In genomic region chr3:291028-291427, GRCh38 we compare ENCODE assay signal across 37 cellular contexts.
"Had no signal": no experiment of that assay in that cellular context is flagged by ENCODE, and none has a peak within 500 bp of the region (broad histone marks: within the 10 kb centered on the region; RNA-seq: fewer than 3 reads in every experiment).

No MANE protein-coding gene starts in this region.

- H3K4me3 ChIP-seq: ascending aorta, cardiac muscle cell, colonic mucosa, gastroesophageal sphincter, heart left ventricle, left lung, lung, mucosa of descending colon, ovary, prostate gland, sigmoid colon, smooth muscle cell, suprapubic skin, tibial artery, upper lobe of right lung had no signal

- H3K4me1 ChIP-seq: ascending aorta, colonic mucosa, gastroesophageal sphincter, heart left ventricle, left lung, prostate gland, suprapubic skin, tibial artery, upper lobe of right lung had no signal

- H3K36me3 ChIP-seq: ascending aorta, cardiac muscle cell, colonic mucosa, gastroesophageal sphincter, heart left ventricle, left lung, neutrophil, ovary, prostate gland, sigmoid colon, suprapubic skin, tibial artery, upper lobe of right lung, WERI-Rb-1 had no signal

- DNase-seq: activated CD4-positive, alpha-beta memory T cell treated with anti-CD3 and anti-CD28 coated beads for 36 hours; activated CD4-positive, alpha-beta T cell treated with anti-CD3 and anti-CD28 coated beads, Interleukin-2, amount 10 ng/mL, durations not matched to agents 24 days and 14 days; activated CD4-positive, CD25-positive, alpha-beta regulatory T cell treated with anti-CD3 and anti-CD28 coated beads, Interleukin-2, amount 50 U/mL, for 72 hours; activated CD8-positive, alpha-beta memory T cell treated with anti-CD3 and anti-CD28 coated beads, Interleukin-2, amount 50 U/mL, for 4 hours; activated gamma-delta T cell; activated naive CD4-positive, alpha-beta T cell treated with anti-CD3 and anti-CD28 coated beads, Interleukin-2, amount 10 ng/mL, durations not matched to agents 7 days and 5 days; activated naive CD8-positive, alpha-beta T cell treated with anti-CD3 and anti-CD28 coated beads, Interleukin-2, amount 10 ng/mL, durations not matched to agents 7 days and 5 days; activated T-cell treated with anti-CD3 and anti-CD28 coated beads, Interleukin-2, amount 50 U/mL, for 1 hour; cerebellar nuclear complex; colonic mucosa; effector memory CD4-positive, alpha-beta T cell; erythroblast; heart left ventricle; left lung; mucosa of descending colon; ovary; retina; sigmoid colon; stimulated activated CD4-positive, alpha-beta T cell treated with anti-CD3 and anti-CD28 coated beads, Interleukin-1b, Interleukin-23, amount 100 ng/mL, for 48 hours; stimulated activated CD4-positive, alpha-beta T cell treated with anti-CD3 and anti-CD28 coated beads, Interleukin-4, amount 100 ng/mL, for 4 hours; stimulated activated CD8-positive, alpha-beta memory T cell treated with anti-CD3 and anti-CD28 coated beads, Interleukin-4, amount 100 ng/mL, for 48 hours; stimulated activated naive CD4-positive, alpha-beta T cell; T-helper 17 cell; T1000; tibial artery; upper lobe of right lung; WERI-Rb-1 had no signal

- H3K27ac ChIP-seq: ascending aorta, cardiac muscle cell, colonic mucosa, gastroesophageal sphincter, heart left ventricle, left lung, neutrophil, ovary, prostate gland, sigmoid colon, suprapubic skin, tibial artery, upper lobe of right lung, WERI-Rb-1 had no signal

- H3K9me3 ChIP-seq: ascending aorta, colonic mucosa, gastroesophageal sphincter, heart left ventricle, left lung, mucosa of descending colon, neutrophil, ovary, prostate gland, sigmoid colon, suprapubic skin, tibial artery, upper lobe of right lung had no signal

- H3K9me3 Mint-ChIP-seq: nephron had no signal

- H3K27ac Mint-ChIP-seq: activated CD4-positive, alpha-beta memory T cell treated with anti-CD3 and anti-CD28 coated beads for 36 hours; activated CD4-positive, alpha-beta T cell treated with anti-CD3 and anti-CD28 coated beads, Interleukin-2, amount 10 ng/mL, durations not matched to agents 24 days and 14 days; activated naive CD4-positive, alpha-beta T cell treated with anti-CD3 and anti-CD28 coated beads, Interleukin-2, amount 10 ng/mL, durations not matched to agents 7 days and 5 days; activated naive CD8-positive, alpha-beta T cell treated with anti-CD3 and anti-CD28 coated beads, Interleukin-2, amount 10 ng/mL, durations not matched to agents 7 days and 5 days; T-helper 17 cell had no signal

- H3K27me3 Mint-ChIP-seq: activated CD4-positive, alpha-beta memory T cell treated with anti-CD3 and anti-CD28 coated beads for 36 hours; activated CD4-positive, alpha-beta T cell treated with anti-CD3 and anti-CD28 coated beads, Interleukin-2, amount 10 ng/mL, durations not matched to agents 24 days and 14 days; activated naive CD4-positive, alpha-beta T cell treated with anti-CD3 and anti-CD28 coated beads, Interleukin-2, amount 10 ng/mL, durations not matched to agents 7 days and 5 days; activated naive CD8-positive, alpha-beta T cell treated with anti-CD3 and anti-CD28 coated beads, Interleukin-2, amount 10 ng/mL, durations not matched to agents 7 days and 5 days; brain; T-helper 17 cell had no signal

- H3K4me3 Mint-ChIP-seq: activated CD4-positive, alpha-beta memory T cell treated with anti-CD3 and anti-CD28 coated beads for 36 hours; activated CD4-positive, alpha-beta T cell treated with anti-CD3 and anti-CD28 coated beads, Interleukin-2, amount 10 ng/mL, durations not matched to agents 24 days and 14 days; activated naive CD4-positive, alpha-beta T cell treated with anti-CD3 and anti-CD28 coated beads, Interleukin-2, amount 10 ng/mL, durations not matched to agents 7 days and 5 days; activated naive CD8-positive, alpha-beta T cell treated with anti-CD3 and anti-CD28 coated beads, Interleukin-2, amount 10 ng/mL, durations not matched to agents 7 days and 5 days; brain; nephron; T-helper 17 cell had no signal

- ATAC-seq: gastroesophageal sphincter, heart left ventricle, mucosa of descending colon, T-helper 17 cell, upper lobe of right lung had no signal

- H3K27me3 ChIP-seq: ascending aorta, cardiac muscle cell, colonic mucosa, gastroesophageal sphincter, heart left ventricle, left lung, neutrophil, ovary, sigmoid colon, suprapubic skin, tibial artery, upper lobe of right lung had no signal

- H3K36me3 Mint-ChIP-seq: activated CD4-positive, alpha-beta memory T cell treated with anti-CD3 and anti-CD28 coated beads for 36 hours; activated naive CD4-positive, alpha-beta T cell treated with anti-CD3 and anti-CD28 coated beads, Interleukin-2, amount 10 ng/mL, durations not matched to agents 7 days and 5 days; activated naive CD8-positive, alpha-beta T cell treated with anti-CD3 and anti-CD28 coated beads, Interleukin-2, amount 10 ng/mL, durations not matched to agents 7 days and 5 days had no signal

- H3K4me1 Mint-ChIP-seq: activated CD4-positive, alpha-beta T cell treated with anti-CD3 and anti-CD28 coated beads, Interleukin-2, amount 10 ng/mL, durations not matched to agents 24 days and 14 days; activated naive CD4-positive, alpha-beta T cell treated with anti-CD3 and anti-CD28 coated beads, Interleukin-2, amount 10 ng/mL, durations not matched to agents 7 days and 5 days; activated naive CD8-positive, alpha-beta T cell treated with anti-CD3 and anti-CD28 coated beads, Interleukin-2, amount 10 ng/mL, durations not matched to agents 7 days and 5 days; nephron; T-helper 17 cell had no signal
